In genomic region chr5:36896476-36896875, GRCh38 we compare ENCODE assay signal across 19 cellular contexts.
"Had no signal": no experiment of that assay in that cellular context is flagged by ENCODE, and none has a peak within 500 bp of the region (broad histone marks: within the 10 kb centered on the region; RNA-seq: fewer than 3 reads in every experiment).

No MANE protein-coding gene starts in this region.

- H3K27me3 ChIP-seq: SJSA1 had no signal

- H3K27ac ChIP-seq: SJSA1, SK-N-MC had no signal

- H3K4me3 ChIP-seq: SJSA1, SK-N-MC had no signal

- DNase-seq: KBM-7, MV-4-11, NCI-H1092, NCI-H1105 treated with DMSO at 0.1 percent for 48 hours, NCI-H1417 treated with DMSO at 0.1 percent for 48 hours, NCI-H146, NCI-H1694 treated with DMSO at 0.1 percent for 48 hours, NCI-H1930, NCI-H2081, NCI-H2107, NCI-H2227 treated with DMSO at 0.1 percent for 48 hours, NCI-H524, NCI-H526 treated with DMSO at 0.1 percent for 48 hours, NCI-H748 treated with DMSO at 0.1 percent for 48 hours, Right ventricle myocardium superior, RPMI8226, SIG-M5 had no signal

- H3K9me3 ChIP-seq: SJSA1 had no signal
